Comparison of ENCODE assay signal across 10 cellular contexts in the genomic region with DNA sequence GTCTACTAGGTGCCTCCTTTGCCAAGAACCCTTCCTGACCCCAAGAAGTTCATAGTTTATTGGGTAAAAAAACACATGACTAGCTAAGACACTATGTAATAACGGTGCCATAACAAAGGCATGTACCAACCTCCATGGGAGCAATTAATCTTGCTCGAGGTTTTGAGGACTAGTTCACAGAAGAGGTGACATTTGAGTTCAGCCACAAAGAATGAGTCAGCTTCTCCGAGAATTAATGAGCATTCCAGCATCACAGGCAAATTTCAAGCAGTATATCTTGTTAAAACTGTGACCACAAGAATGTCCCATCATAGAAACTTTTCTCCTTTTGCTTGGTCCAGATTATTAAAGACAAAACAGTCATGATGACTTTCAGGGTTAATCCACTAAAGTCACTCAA.
DNase-seq lines count a peak whose midpoint lies in the region; ATAC-seq and TF ChIP-seq lines count a peak whose summit lies in the region.
"Had no signal": no experiment of that assay in that cellular context is flagged by ENCODE, and none has a peak within 500 bp of the region (broad histone marks: within the 10 kb centered on the region; RNA-seq: fewer than 3 reads in every experiment).

No MANE protein-coding gene starts in this region.

- CTCF ChIA-PET in naive thymus-derived CD4-positive, alpha-beta T cell (lab: Charles Lee) = no interaction called here

- DNase-seq in Daoy (ENCODE audit: low read depth) (peak; percentile 93), NB4 (ENCODE audit: low read depth) (peak; percentile 65), ascending aorta (ENCODE audit: low spot score in 2 of 2) (peak in 1 of 2 donors; percentile 66), dedifferentiated amniotic fluid mesenchymal stem cell (ENCODE audit: extremely low spot score) (no peak), HuH-7.5 (ENCODE audit: low spot score) (no peak), amniotic stem cell (lab: John Stamatoyannopoulos, UW) (no peak), lower leg skin (ENCODE audit: low spot score in 2 of 2) (no peak)
- DNase-seq in naive thymus-derived CD4-positive, alpha-beta T cell = no peak
- DNase-seq: heart right ventricle, NCI-H187 treated with DMSO at 0.1 percent for 48 hours had no signal

- intact Hi-C loops in ascending aorta (cut with DNase I) (loop anchor here (2.0 kb wide), 2 partner anchors 33 to 113 kb away; a partner anchor contains a TSS), lower leg skin (cut with DNase I; ENCODE audit: low total_unique reads) (no loop called here)
- intact Hi-C loops in naive thymus-derived CD4-positive, alpha-beta T cell (cut with micrococcal nuclease) = loop anchor here (2.0 to 5.0 kb wide), 3 partner anchors 15 to 45 kb away; no protein-coding TSS in a partner anchor

- H3K4me3 ChIP-seq in NB4 (ENCODE audit: low read depth, low read length) (no peak overlapping the region), ascending aorta (no peak overlapping the region), lower leg skin (ENCODE audit: low read depth, poor library complexity, severe bottlenecking) (no peak overlapping the region)
- no peak overlapping the region for H3K4me3 ChIP-seq in naive thymus-derived CD4-positive, alpha-beta T cell (ENCODE audit: low read length)
- H3K4me3 ChIP-seq: heart right ventricle had no signal

- H3K9me3 ChIP-seq in ascending aorta = no peaks in the 10 kb centered on the region
- H3K9me3 ChIP-seq in naive thymus-derived CD4-positive, alpha-beta T cell (ENCODE audit: control insufficient read depth in 2 of 3, low read length in 3 of 3) = no peaks in the 10 kb centered on the region
- H3K9me3 ChIP-seq: heart right ventricle had no signal

- H3K27ac ChIP-seq in ascending aorta = peak overlapping the region; percentile 43 to 65
- no peak overlapping the region for H3K27ac ChIP-seq in naive thymus-derived CD4-positive, alpha-beta T cell (ENCODE audit: low read depth, low read length)
- H3K27ac ChIP-seq: heart right ventricle had no signal

- H3K4me1 Mint-ChIP-seq in naive thymus-derived CD4-positive, alpha-beta T cell = peaks cover 0 to 29% (median 18%) of the 10 kb centered on the region in 7 donors

- no peaks in the 10 kb centered on the region for H3K27me3 Mint-ChIP-seq in naive thymus-derived CD4-positive, alpha-beta T cell

- peaks cover 0 to 4% (median 0%) of the 10 kb centered on the region in 11 donors for H3K9me3 Mint-ChIP-seq in naive thymus-derived CD4-positive, alpha-beta T cell

- no peaks in the 10 kb centered on the region for H3K27me3 ChIP-seq in ascending aorta
- H3K27me3 ChIP-seq in naive thymus-derived CD4-positive, alpha-beta T cell (ENCODE audit: control insufficient read depth in 2 of 2, insufficient read depth in 2 of 2, low read length in 2 of 2) = no peaks in the 10 kb centered on the region
- H3K27me3 ChIP-seq: heart right ventricle had no signal

- peaks cover 0 to 13% of the 10 kb centered on the region in 2 donors for H3K4me1 ChIP-seq in ascending aorta
- peaks cover 0 to 7% of the 10 kb centered on the region in 2 donors for H3K4me1 ChIP-seq in naive thymus-derived CD4-positive, alpha-beta T cell (ENCODE audit: control insufficient read depth in 2 of 2, insufficient read depth in 2 of 2, low read length in 2 of 2)

- ATAC-seq in naive thymus-derived CD4-positive, alpha-beta T cell = peak; percentile 26
- ATAC-seq: heart right ventricle had no signal

- WGBS in lower leg skin, 2 donors = 15 to 19% methylated on average over 3 of the region's 3 CpGs

- POLR2A ChIA-PET in naive thymus-derived CD4-positive, alpha-beta T cell (lab: Charles Lee) = no interaction called here

- peak overlapping the region in 1 of 9 donors; percentile 73 for H3K27ac Mint-ChIP-seq in naive thymus-derived CD4-positive, alpha-beta T cell

- peaks cover 0 to 11% (median 0%) of the 10 kb centered on the region in 5 donors for H3K36me3 Mint-ChIP-seq in naive thymus-derived CD4-positive, alpha-beta T cell

- peak overlapping the region in 1 of 10 donors; percentile 50 for H3K4me3 Mint-ChIP-seq in naive thymus-derived CD4-positive, alpha-beta T cell

- no peak for TF ChIP-seq POLR2A in NB4 (IDR thresholded peaks at IDR 0.05; ENCODE audit: extremely low read depth, insufficient read length)
- no peak for TF ChIP-seq POLR2A in lower leg skin (IDR thresholded peaks at IDR 0.05)

- TF ChIP-seq CTCF in NB4 (IDR thresholded peaks at IDR 0.05; ENCODE audit: low read depth, low read length) (no peak), ascending aorta (IDR thresholded peaks at IDR 0.05) (no peak), lower leg skin (IDR thresholded peaks at IDR 0.05) (no peak)

- H3K36me3 ChIP-seq in ascending aorta = no peaks in the 10 kb centered on the region
- no peaks in the 10 kb centered on the region for H3K36me3 ChIP-seq in naive thymus-derived CD4-positive, alpha-beta T cell (ENCODE audit: control insufficient read depth in 2 of 3, insufficient read depth in 3 of 3, low read length in 3 of 3)
- H3K36me3 ChIP-seq: heart right ventricle had no signal

Comparison
In these comparisons a context has a peak if more than half of its experiments do, and no peak if none do; other contexts are left out.
1. DNase-seq: peak in Daoy (single experiment) and NB4 (single experiment); none in naive thymus-derived CD4-positive, alpha-beta T cell (0 of 9), dedifferentiated amniotic fluid mesenchymal stem cell (single experiment), HuH-7.5 (single experiment), amniotic stem cell (single experiment) and lower leg skin (0 of 2).